Comparison of ENCODE assay signal across 15 cellular contexts in the genomic region with DNA sequence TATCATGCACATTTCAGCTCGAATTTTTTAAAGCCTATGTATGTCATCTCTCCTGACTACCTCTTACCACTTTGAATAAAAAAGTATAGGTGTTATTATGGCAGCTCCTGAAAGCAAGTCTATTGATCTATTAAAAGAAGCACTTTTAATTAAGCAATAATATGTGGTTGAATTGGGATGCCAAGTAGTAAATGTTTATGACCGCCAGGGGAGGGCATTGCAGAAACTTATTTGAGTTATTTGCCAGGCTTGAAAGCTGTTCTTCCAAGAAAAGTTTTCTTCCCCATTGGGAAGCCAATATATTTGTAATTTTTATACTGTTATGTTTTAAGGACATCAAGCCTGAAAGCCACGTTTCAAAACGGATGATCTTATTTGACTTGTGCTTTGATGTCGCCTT.
"Had no signal": no experiment of that assay in that cellular context is flagged by ENCODE, and none has a peak within 500 bp of the region (broad histone marks: within the 10 kb centered on the region; RNA-seq: fewer than 3 reads in every experiment).

No MANE protein-coding gene starts in this region.

- ATAC-seq: activated CD4-positive, CD25-positive, alpha-beta regulatory T cell treated with anti-CD3 and anti-CD28 coated beads, Interleukin-2, amount 50 U/mL, for 24 hours; gastrocnemius medialis; left lobe of liver; stimulated activated memory B cell treated with anti-CD40 and anti-IgM and Interleukin-4, amounts not matched to agents 10 μg/mL and 1 μg/mL and 100 μg/mL, for 72 hours had no signal

- FAIRE-seq: endothelial cell of umbilical vein had no signal

- DNase-seq: activated CD4-positive, alpha-beta T cell treated with anti-CD3 and anti-CD28 coated beads, Interleukin-2, amount 50 U/mL, for 4 hours; activated naive CD4-positive, alpha-beta T cell; activated naive CD8-positive, alpha-beta T cell treated with anti-CD3 and anti-CD28 coated beads, Interleukin-2, amount 10 ng/mL, durations not matched to agents 7 days and 5 days; activated T-cell treated with anti-CD3 and anti-CD28 coated beads for 4 hours; effector CD4-positive, alpha-beta T cell; gastrocnemius medialis; islet precursor cell; naive B cell; retina; stimulated activated CD4-positive, alpha-beta T cell treated with anti-CD3 and anti-CD28 coated beads, Interleukin-2, amount 100 ng/mL, for 48 hours had no signal

- H3K4me3 ChIP-seq: coronary artery, gastrocnemius medialis had no signal
